ENCODE assay signal across 22 cellular contexts in the genomic region with DNA sequence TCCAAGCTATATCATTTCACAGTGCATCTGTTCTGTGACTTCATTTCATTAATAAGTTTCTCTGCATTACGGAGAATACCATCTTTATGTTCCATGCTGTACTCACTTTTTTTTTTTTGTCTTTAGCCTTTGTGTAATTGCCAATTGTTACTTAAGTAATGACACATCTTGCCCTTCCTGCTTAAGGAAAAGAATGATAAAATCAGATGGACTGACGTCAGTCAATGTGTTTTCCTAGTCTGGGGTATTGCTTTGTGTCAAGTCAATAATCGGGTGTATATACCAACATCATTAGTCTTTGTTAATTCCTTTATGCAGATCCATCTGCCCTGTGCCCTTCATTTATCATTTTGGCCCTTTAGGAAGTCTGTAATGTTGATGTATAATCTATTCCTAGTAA.
"Had no signal": no experiment of that assay in that cellular context is flagged by ENCODE, and none has a peak within 500 bp of the region (broad histone marks: within the 10 kb centered on the region; RNA-seq: fewer than 3 reads in every experiment).

No MANE protein-coding gene starts in this region.

- H2AFZ ChIP-seq: parathyroid adenoma had no signal

- DNase-seq: activated CD4-positive, CD25-positive, alpha-beta regulatory T cell treated with anti-CD3 and anti-CD28 coated beads, Interleukin-2, amount 50 U/mL, for 72 hours; activated CD8-positive, alpha-beta memory T cell treated with anti-CD3 and anti-CD28 coated beads, Interleukin-2, amount 50 U/mL, for 48 hours; activated naive CD4-positive, alpha-beta T cell treated with anti-CD3 and anti-CD28 coated beads for 36 hours; activated naive CD8-positive, alpha-beta T cell treated with anti-CD3 and anti-CD28 coated beads, Interleukin-2, amount 10 ng/mL, durations not matched to agents 7 days and 5 days; activated T-cell treated with anti-CD3 and anti-CD28 coated beads, Interleukin-2, amount 50 U/mL, for 4 hours; amniotic stem cell; dorsolateral prefrontal cortex; hippocampal formation; left colon; lower lobe of right lung; naive B cell; nucleus accumbens; right lobe of liver; stimulated activated CD4-positive, alpha-beta T cell treated with anti-CD3 and anti-CD28 coated beads, Interleukin-2, amount 100 ng/mL, for 24 hours; stimulated activated naive CD8-positive, alpha-beta T cell treated with anti-CD3 and anti-CD28 coated beads, Interleukin-15, amount 100 ng/mL, for 72 hours; T-cell; tibial artery had no signal

- H3K27ac ChIP-seq: lower lobe of right lung, parathyroid adenoma, right lobe of liver, SK-N-MC, tibial artery, VCaP had no signal

- H3K9ac ChIP-seq: parathyroid adenoma had no signal

- H3K27me3 ChIP-seq: dorsolateral prefrontal cortex, right lobe of liver, tibial artery had no signal

- H3K36me3 ChIP-seq: lower lobe of right lung, tibial artery had no signal

- ATAC-seq: activated T-cell treated with anti-CD3 and anti-CD28 coated beads, Interleukin-2, amount 50 U/mL, for 4 hours; left colon; lower lobe of right lung; right lobe of liver; stimulated activated effector memory CD8-positive, alpha-beta T cell treated with anti-CD3 and anti-CD28 coated beads, Interleukin-12 subunit alpha, Interleukin-12 subunit beta, amount 100 ng/mL, for 72 hours; stimulated activated naive CD8-positive, alpha-beta T cell treated with anti-CD3 and anti-CD28 coated beads, Interleukin-15, amount 100 ng/mL, for 72 hours; T-cell had no signal

- H3K4me3 ChIP-seq: dorsolateral prefrontal cortex, lower lobe of right lung, right lobe of liver, SK-N-MC, skin epidermis, tibial artery had no signal

- H3K4me1 ChIP-seq: right lobe of liver had no signal

- H3K9me3 ChIP-seq: lower lobe of right lung, right lobe of liver, tibial artery had no signal
